ENCODE assay signal across 15 cellular contexts in the genomic region with DNA sequence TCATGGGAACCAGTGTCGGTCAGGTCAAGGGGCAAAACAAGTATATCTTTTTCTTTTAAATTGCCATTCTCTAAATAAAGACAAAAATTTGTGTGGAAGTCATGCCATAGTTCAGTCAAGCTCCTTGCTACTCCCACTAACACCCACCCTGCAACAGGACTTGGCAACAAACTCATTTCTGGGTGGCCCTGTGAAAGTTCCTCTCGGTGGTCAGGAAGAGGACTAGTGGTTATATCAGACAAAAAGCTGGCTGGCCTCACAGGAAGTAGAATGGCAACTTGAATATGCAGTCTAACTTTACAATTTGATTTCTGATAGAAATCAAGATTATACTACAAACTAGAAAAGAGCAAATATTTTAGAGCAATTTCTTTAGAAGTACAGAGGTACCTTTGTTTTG. TPM values are rescaled to one million over a fixed set of nuclear protein-coding genes. Genes with fewer than 3 reads are reported as not detected.
DNase-seq lines count a peak whose midpoint lies in the region; ATAC-seq and TF ChIP-seq lines count a peak whose summit lies in the region.
"Had no signal": no experiment of that assay in that cellular context is flagged by ENCODE, and none has a peak within 500 bp of the region (broad histone marks: within the 10 kb centered on the region; RNA-seq: fewer than 3 reads in every experiment).

No MANE protein-coding gene starts in this region.

- H3K4me1 ChIP-seq in left ventricle myocardium inferior (peaks cover 44% of the 10 kb centered on the region), OCI-LY7 (ENCODE audit: insufficient read depth, low read length, poor library complexity, severe bottlenecking) (peaks cover 16% of the 10 kb centered on the region)

- TF ChIP-seq CTCF in left ventricle myocardium inferior (IDR thresholded peaks at IDR 0.05; ENCODE audit: borderline replicate concordance) (no peak), OCI-LY7 (conservative IDR thresholded peaks at IDR 0.05; ENCODE audit: low read length) (no peak), endothelial cell (IDR thresholded peaks at IDR 0.05; ENCODE audit: unreplicated experiment) (no peak)

- H3K9me3 ChIP-seq in left ventricle myocardium inferior (replicated peaks) (no peaks in the 10 kb centered on the region), OCI-LY7 (ENCODE audit: low read length) (no peaks in the 10 kb centered on the region)

- H3K79me2 ChIP-seq in OCI-LY7 (ENCODE audit: insufficient read depth, low read depth, low read length) = no peaks in the 10 kb centered on the region

- H3K36me3 Mint-ChIP-seq in immature natural killer cell (peaks cover 31 to 46% (median 35%) of the 10 kb centered on the region in 3 donors), endothelial cell (ENCODE audit: low read depth, unreplicated experiment) (peaks cover 15% of the 10 kb centered on the region)

- H3K36me3 ChIP-seq in left ventricle myocardium inferior (peaks cover 43% of the 10 kb centered on the region), OCI-LY7 (ENCODE audit: insufficient read depth, low read length) (peaks cover 55% of the 10 kb centered on the region)

- no peak overlapping the region for H3K4me2 ChIP-seq in OCI-LY7 (ENCODE audit: low read length)

- no peak overlapping the region for H2AFZ ChIP-seq in OCI-LY7 (ENCODE audit: low read length)

- no peaks in the 10 kb centered on the region for H4K20me1 ChIP-seq in OCI-LY7 (ENCODE audit: insufficient read depth, low read length)

- DNase-seq in left ventricle myocardium inferior = no peak
- DNase-seq in Right ventricle myocardium inferior (ENCODE audit: missing footprints) = no peak
- peak; percentile 13 for DNase-seq in UCSD-AML1 (lab: John Stamatoyannopoulos, UW; ENCODE audit: unreplicated experiment)
- peak; percentile 55 to 60 (median 57) for DNase-seq in immature natural killer cell
- DNase-seq in RKO (ENCODE audit: low spot score) = no peak
- DNase-seq in OCI-LY7 (ENCODE audit: low spot score) = no peak
- DNase-seq in endothelial cell (ENCODE audit: low spot score) = no peak
- DNase-seq: NCI-H1417 treated with DMSO at 0.1 percent for 48 hours; occipital lobe; PC-3; stimulated activated CD4-positive, alpha-beta T cell treated with anti-CD3 and anti-CD28 coated beads, Interleukin-15, amount 100 ng/mL, for 24 hours had no signal

- CTCF ChIA-PET in OCI-LY7 (lab: Charles Lee; ENCODE audit: unreplicated experiment) = interaction anchor here (1.1 kb wide), 1 partner anchor 24 kb away, joined by 3 read pairs; no protein-coding TSS in a partner anchor

- no peak overlapping the region for H3K4me3 ChIP-seq in left ventricle myocardium inferior
- no peak overlapping the region for H3K4me3 ChIP-seq in OCI-LY7 (ENCODE audit: low read depth, low read length, poor library complexity, severe bottlenecking)
- H3K4me3 ChIP-seq: GM12878, lung had no signal

- no peaks in the 10 kb centered on the region for H3K9me2 ChIP-seq in OCI-LY7 (ENCODE audit: insufficient read depth, low read length)

- H3K27ac ChIP-seq in left ventricle myocardium inferior (replicated peaks) (peak overlapping the region; percentile 31), OCI-LY7 (ENCODE audit: low read depth, low read length, poor library complexity, severe bottlenecking) (no peak overlapping the region)

- no peaks in the 10 kb centered on the region for H3K27me3 ChIP-seq in left ventricle myocardium inferior (ENCODE audit: low read depth)

- peak overlapping the region; percentile 96 to 99 (median 98) for H3K27ac Mint-ChIP-seq in immature natural killer cell
- no peak overlapping the region for H3K27ac Mint-ChIP-seq in endothelial cell (ENCODE audit: unreplicated experiment)
- H3K27ac Mint-ChIP-seq: type B pancreatic cell had no signal

- no TSS peak for BruUV-seq in OCI-LY7 (replicated peaks; lab: Mats Ljungman, UMichigan)

- no peaks in the 10 kb centered on the region for H3K9me3 Mint-ChIP-seq in immature natural killer cell
- no peaks in the 10 kb centered on the region for H3K9me3 Mint-ChIP-seq in endothelial cell (ENCODE audit: unreplicated experiment)
- H3K9me3 Mint-ChIP-seq: type B pancreatic cell had no signal

- intact Hi-C loops in left ventricle myocardium inferior (cut with micrococcal nuclease) (no loop called here), Right ventricle myocardium inferior (cut with DNase I) (no loop called here), OCI-LY7 (cut with micrococcal nuclease; ENCODE audit: unreplicated experiment) (no loop called here)

- ATAC-seq in Right ventricle myocardium inferior = no peak
- ATAC-seq in GM18519 (IDR thresholded peaks at IDR 0.05; ENCODE audit: low FRiP score, unreplicated experiment) = no peak
- ATAC-seq: GM12878, PC-3 had no signal

- POLR2A ChIA-PET in OCI-LY7 (lab: Charles Lee) = interaction anchor here (0.6 to 1.0 kb wide), 3 partner anchors 12 to 193 kb away, joined by 3 to 4 read pairs (median 3); no protein-coding TSS in a partner anchor

- H3K4me1 Mint-ChIP-seq in immature natural killer cell = peaks cover 83 to 86% of the 10 kb centered on the region in 2 donors
- peaks cover 16% of the 10 kb centered on the region for H3K4me1 Mint-ChIP-seq in endothelial cell (ENCODE audit: unreplicated experiment)

- H3K27me3 Mint-ChIP-seq in immature natural killer cell (ENCODE audit: low read depth in 3 of 3) = peaks cover 0 to 2% (median 0%) of the 10 kb centered on the region in 3 donors
- H3K27me3 Mint-ChIP-seq in endothelial cell (ENCODE audit: unreplicated experiment) = no peaks in the 10 kb centered on the region
- H3K27me3 Mint-ChIP-seq: type B pancreatic cell had no signal

- peak overlapping the region; percentile 66 to 85 (median 83) for H3K4me3 Mint-ChIP-seq in immature natural killer cell
- no peak overlapping the region for H3K4me3 Mint-ChIP-seq in endothelial cell (ENCODE audit: unreplicated experiment)
- H3K4me3 Mint-ChIP-seq: type B pancreatic cell had no signal

RNA-seq across cellular contexts. Expression of a gene that starts 11.2 kb away (rescaled TPM):
- total RNA-seq in left ventricle myocardium inferior = 29.5 TPM
- total RNA-seq in Right ventricle myocardium inferior = 34.6 TPM
- 100 to 1,000 TPM; 415 to 674 (median 485) TPM for polyA plus RNA-seq in immature natural killer cell
- 30.9 and 32.7 TPM in 2 replicates for total RNA-seq in OCI-LY7 (2014; rRNA removed; shearing (Covaris generic))
- total RNA-seq in OCI-LY7 (2022) = 28.4 and 31.1 TPM in 2 replicates
- 67.3 TPM for total RNA-seq in endothelial cell (ENCODE audit: unreplicated experiment)

Comparison
In these comparisons a context has a peak if more than half of its experiments do, and no peak if none do; other contexts are left out.
1. DNase-seq: peak in UCSD-AML1 (single experiment) and immature natural killer cell (3 of 3); none in left ventricle myocardium inferior (single experiment), Right ventricle myocardium inferior (single experiment), RKO (single experiment), OCI-LY7 (single experiment) and endothelial cell (single experiment).